Comparison of ENCODE assay signal across 8 cellular contexts in the genomic region with DNA sequence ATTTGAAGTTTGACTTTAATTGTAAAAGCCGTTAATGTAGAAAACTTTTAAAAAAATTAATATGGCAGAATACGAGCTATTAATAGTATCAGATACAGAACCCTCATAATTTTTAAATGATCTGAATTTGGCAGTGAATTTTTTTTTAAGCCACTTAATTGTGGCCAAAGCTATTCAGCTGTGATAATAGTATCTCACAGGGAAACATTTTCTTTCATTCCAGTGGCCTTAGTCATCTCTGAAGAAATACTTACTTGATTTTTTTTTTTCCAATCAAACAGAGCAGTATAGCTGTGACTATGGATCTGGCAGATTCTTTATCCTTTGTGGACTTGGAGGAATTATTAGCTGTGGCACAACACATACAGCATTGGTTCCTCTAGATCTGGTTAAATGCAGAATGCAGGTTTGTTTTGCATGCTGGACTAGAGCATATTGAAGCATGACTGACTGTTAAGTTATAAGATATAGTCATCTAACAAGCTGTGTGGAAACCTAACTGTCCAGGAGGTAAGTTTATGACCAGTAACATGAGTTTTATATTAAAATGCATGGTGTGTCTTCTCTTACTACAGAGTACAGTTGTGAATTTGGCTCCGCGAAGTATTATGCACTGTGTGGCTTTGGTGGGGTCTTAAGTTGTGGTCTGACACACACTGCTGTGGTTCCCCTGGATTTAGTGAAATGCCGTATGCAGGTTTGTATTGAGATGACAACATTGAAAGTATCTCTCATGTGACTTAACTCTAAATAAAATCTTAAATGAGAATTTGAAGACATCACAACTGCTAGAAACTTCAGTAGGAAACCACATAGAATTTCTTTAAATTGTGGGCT. TPM values are rescaled to one million over a fixed set of nuclear protein-coding genes. Genes with fewer than 3 reads are reported as not detected.
DNase-seq lines count a peak whose midpoint lies in the region; ATAC-seq and TF ChIP-seq lines count a peak whose summit lies in the region.

No MANE protein-coding gene starts in this region.

- peak overlapping the region; percentile 93 for H3K27ac Mint-ChIP-seq in CD4-positive, alpha-beta T cell

- peak overlapping the region; percentile 95 for H3K4me2 ChIP-seq in Loucy (ENCODE audit: low read depth, low read length, poor library complexity, severe bottlenecking)

- H3K9ac ChIP-seq in Loucy (ENCODE audit: low read depth, low read length, poor library complexity, severe bottlenecking) (peak overlapping the region; percentile 99), mucosa of rectum (ENCODE audit: low read depth in 1 of 2, low read length in 2 of 2) (peak overlapping the region; percentile 97 to 98)

- H2AFZ ChIP-seq in Loucy (ENCODE audit: low read length) = no peak overlapping the region

- TF ChIP-seq CTCF in CD4-positive, alpha-beta T cell (IDR thresholded peaks at IDR 0.05) = no peak
- TF ChIP-seq CTCF in Loucy (conservative IDR thresholded peaks at IDR 0.05; ENCODE audit: low read length) = no peak
- no peak for TF ChIP-seq CTCF in cardiac fibroblast (IDR thresholded peaks at IDR 0.05; ENCODE audit: low read depth, low read length)
- no peak for TF ChIP-seq CTCF in GM10248 (IDR thresholded peaks at IDR 0.05; ENCODE audit: control extremely low read depth, extremely low read depth, low read depth, missing control alignments)

- no peak for DNase-seq in CD4-positive, alpha-beta T cell
- DNase-seq in cardiac fibroblast (ENCODE audit: low read depth in 2 of 2) (peak; percentile 76 to 79), SKM-1 (lab: John Stamatoyannopoulos, UW; ENCODE audit: unreplicated experiment) (no peak), GM10248 (ENCODE audit: extremely low spot score) (no peak)
- DNase-seq in activated CD4-positive, CD25-positive, alpha-beta regulatory T cell treated with anti-CD3 and anti-CD28 coated beads, Interleukin-2, amount 50 U/mL, for 72 hours = no peak
- no peak for DNase-seq in NK-92 treated with Interleukin-12 subunit alpha and Interleukin-12 subunit beta, amount 100 ng/mL, for 24 hours (lab: John Stamatoyannopoulos, UW)

- peaks cover 71% of the 10 kb centered on the region for H3K36me3 Mint-ChIP-seq in CD4-positive, alpha-beta T cell (ENCODE audit: low read depth)

- no peaks in the 10 kb centered on the region for H3K27me3 Mint-ChIP-seq in CD4-positive, alpha-beta T cell

- no peaks in the 10 kb centered on the region for H3K9me3 Mint-ChIP-seq in CD4-positive, alpha-beta T cell

- intact Hi-C loops in CD4-positive, alpha-beta T cell (cut with DNase I, micrococcal nuclease) = no loop called here

- H4K20me1 ChIP-seq in Loucy (ENCODE audit: insufficient read depth, low read length, poor library complexity, severe bottlenecking) = peaks cover 62% of the 10 kb centered on the region

- H3K4me3 ChIP-seq in Loucy (ENCODE audit: low read length, poor library complexity, severe bottlenecking) (peak overlapping the region; percentile 85), cardiac fibroblast (replicated peaks in 1 of 2; ENCODE audit: low read depth in 2 of 2, low read length in 2 of 2) (peak overlapping the region; percentile 91 to 99), mucosa of rectum (ENCODE audit: low read length in 2 of 2) (peak overlapping the region; percentile 96)

- H3K4me3 Mint-ChIP-seq in CD4-positive, alpha-beta T cell = peak overlapping the region; percentile 95

- no peaks in the 10 kb centered on the region for H3K27me3 ChIP-seq in CD4-positive, alpha-beta T cell (ENCODE audit: control insufficient read depth, insufficient read depth, low read length)
- H3K27me3 ChIP-seq in Loucy (ENCODE audit: insufficient read depth, low read length, poor library complexity, severe bottlenecking) (peaks cover 6% of the 10 kb centered on the region), mucosa of rectum (ENCODE audit: control insufficient read depth in 2 of 2, insufficient read depth in 2 of 2, low read length in 2 of 2) (no peaks in the 10 kb centered on the region)

- no peak for ATAC-seq in CD4-positive, alpha-beta T cell (ENCODE audit: poor library complexity)

- no peaks in the 10 kb centered on the region for H3F3A ChIP-seq in Loucy (ENCODE audit: low read depth)

- peaks cover 72% of the 10 kb centered on the region for H3K79me2 ChIP-seq in Loucy (ENCODE audit: insufficient read depth, low read length)

- no peak overlapping the region for H3K27ac ChIP-seq in CD4-positive, alpha-beta T cell (ENCODE audit: low read depth, low read length)
- peak overlapping the region in 1 of 2 donors; percentile 96 for H3K27ac ChIP-seq in mucosa of rectum (ENCODE audit: low read depth in 2 of 2, low read length in 2 of 2)

- POLR2A ChIA-PET in CD4-positive, alpha-beta T cell (lab: Charles Lee) = interaction anchor here (2.8 to 6.3 kb wide), 4 partner anchors 7 to 104 kb away, joined by 13 to 70 read pairs (median 32); partner anchors contain the start of genes APAF1, IKBIP and TMPO
- POLR2A ChIA-PET in GM10248 (lab: Yijun Ruan, JAX) = interaction anchor here (0.5 to 2.6 kb wide), 6 partner anchors 7 to 57 kb away, joined by 3 to 27 read pairs (median 4); partner anchors contain the start of genes APAF1 and IKBIP

- CTCF ChIA-PET in CD4-positive, alpha-beta T cell (lab: Charles Lee) = interaction anchor here (1.3 to 4.0 kb wide), 3 partner anchors 29 to 79 kb away, joined by 4 to 16 read pairs (median 5); partner anchors contain the start of gene IKBIP
- CTCF ChIA-PET in GM10248 (lab: Yijun Ruan, JAX) = interaction anchor here (1.2 to 2.5 kb wide), 3 partner anchors 11 to 104 kb away, joined by 3 to 9 read pairs (median 4); no protein-coding TSS in a partner anchor

- no peaks in the 10 kb centered on the region for H3K9me3 ChIP-seq in CD4-positive, alpha-beta T cell (ENCODE audit: control insufficient read depth, low read length)
- no peaks in the 10 kb centered on the region for H3K9me3 ChIP-seq in Loucy (ENCODE audit: insufficient read depth, low read depth, low read length)
- H3K9me3 ChIP-seq in mucosa of rectum (ENCODE audit: control insufficient read depth in 2 of 2, low read length in 2 of 2) = no peaks in the 10 kb centered on the region

- H3K4me1 Mint-ChIP-seq in CD4-positive, alpha-beta T cell (ENCODE audit: low read depth) = peaks cover 39% of the 10 kb centered on the region

- peaks cover 18% of the 10 kb centered on the region for H3K4me1 ChIP-seq in Loucy (ENCODE audit: insufficient read depth, low read length, poor library complexity, severe bottlenecking)
- peaks cover 11 to 13% of the 10 kb centered on the region in 2 donors for H3K4me1 ChIP-seq in mucosa of rectum (ENCODE audit: control insufficient read depth in 2 of 2, insufficient read depth in 2 of 2, low read length in 2 of 2)

- peaks cover 46% of the 10 kb centered on the region for H3K36me3 ChIP-seq in Loucy (ENCODE audit: insufficient read depth, low read length)
- peaks cover 24 to 37% of the 10 kb centered on the region in 2 donors for H3K36me3 ChIP-seq in mucosa of rectum (ENCODE audit: control insufficient read depth in 2 of 2, insufficient read depth in 2 of 2, low read length in 2 of 2)

- no peaks in the 10 kb centered on the region for H3K9me2 ChIP-seq in Loucy (replicated peaks; ENCODE audit: low read depth, low read length)

RNA-seq across cellular contexts. Expression of gene SLC25A3, which starts 1.9 kb away (rescaled TPM):
- total RNA-seq in CD4-positive, alpha-beta T cell = 100 to 1,000 TPM; 602 to 615 TPM

RNA-seq across cellular contexts. Expression of gene IKBIP, which starts 49.2 kb away (rescaled TPM):
- under 1 TPM; 0.56 to 0.82 TPM for total RNA-seq in CD4-positive, alpha-beta T cell

RNA-seq across cellular contexts. Expression of gene APAF1, which starts 49.7 kb away (rescaled TPM):
- 10 to 100 TPM; 13.5 to 14.5 TPM for total RNA-seq in CD4-positive, alpha-beta T cell

Comparison
In these comparisons a context has a peak if more than half of its experiments do, and no peak if none do; other contexts are left out.
1. DNase-seq: peak in cardiac fibroblast (2 of 2); none in CD4-positive, alpha-beta T cell (0 of 10), SKM-1 (single experiment), activated CD4-positive, CD25-positive, alpha-beta regulatory T cell treated with anti-CD3 and anti-CD28 coated beads, Interleukin-2, amount 50 U/mL, for 72 hours (single experiment), GM10248 (single experiment) and NK-92 treated with Interleukin-12 subunit alpha and Interleukin-12 subunit beta, amount 100 ng/mL, for 24 hours (single experiment).
2. Peak in every context shown above with its lines, with median percentiles within 50 percentile points of each other: H3K4me3 ChIP-seq.